9 cellular contexts compared by ENCODE assay signal in genomic region chr7:74217455-74218342, GRCh38. TPM values are rescaled to one million over a fixed set of nuclear protein-coding genes. Genes with fewer than 3 reads are reported as not detected.
DNase-seq lines count a peak whose midpoint lies in the region; ATAC-seq and TF ChIP-seq lines count a peak whose summit lies in the region.
"Had no signal": no experiment of that assay in that cellular context is flagged by ENCODE, and none has a peak within 500 bp of the region (broad histone marks: within the 10 kb centered on the region; RNA-seq: fewer than 3 reads in every experiment).

No MANE protein-coding gene starts in this region.

- peaks cover 7% of the 10 kb centered on the region; the same call in 1 of the 2 replicates for H3K9me3 ChIP-seq in BLaER1
- H3K9me3 ChIP-seq in colonic mucosa: no peaks in the 10 kb centered on the region
- H3K9me3 ChIP-seq: SJSA1 had no signal

- H3K4me1 ChIP-seq in BLaER1 (peaks cover 88% of the 10 kb centered on the region), colonic mucosa (no peaks in the 10 kb centered on the region)
- H3K4me1 ChIP-seq: SJSA1 had no signal

- H3K4me3 Mint-ChIP-seq in activated T-helper 2 cell treated with anti-CD3 and anti-CD28 coated beads, Interferon-gamma antibody, Interleukin-2, Interleukin-4, amounts not matched to agents 10 μg/mL and 5 μg/mL and 100 μg/mL, durations not matched to agents 14 hours and 24 hours and 36 hours (ENCODE audit: low read depth): peak overlapping the region; percentile 33

- peak overlapping the region; percentile 79 for H3K27ac Mint-ChIP-seq in activated T-helper 2 cell treated with anti-CD3 and anti-CD28 coated beads, Interferon-gamma antibody, Interleukin-2, Interleukin-4, amounts not matched to agents 10 μg/mL and 5 μg/mL and 100 μg/mL, durations not matched to agents 14 hours and 24 hours and 36 hours

- H3K4me3 ChIP-seq in BLaER1: peak overlapping the region; percentile 57
- no peak overlapping the region for H3K4me3 ChIP-seq in HL-60 (replicated peaks; ENCODE audit: insufficient read depth, low read length)
- H3K4me3 ChIP-seq in colonic mucosa: no peak overlapping the region
- H3K4me3 ChIP-seq: SJSA1 had no signal

- H3K36me3 Mint-ChIP-seq in activated T-helper 2 cell treated with anti-CD3 and anti-CD28 coated beads, Interferon-gamma antibody, Interleukin-2, Interleukin-4, amounts not matched to agents 10 μg/mL and 5 μg/mL and 100 μg/mL, durations not matched to agents 14 hours and 24 hours and 36 hours (ENCODE audit: low read depth): peaks cover 16% of the 10 kb centered on the region

- H3K27me3 Mint-ChIP-seq in activated T-helper 2 cell treated with anti-CD3 and anti-CD28 coated beads, Interferon-gamma antibody, Interleukin-2, Interleukin-4, amounts not matched to agents 10 μg/mL and 5 μg/mL and 100 μg/mL, durations not matched to agents 14 hours and 24 hours and 36 hours (ENCODE audit: low read depth): no peaks in the 10 kb centered on the region

- no peaks in the 10 kb centered on the region for H3K27me3 ChIP-seq in BLaER1
- H3K27me3 ChIP-seq in HL-60 (ENCODE audit: insufficient read depth, poor library complexity, severe bottlenecking): no peaks in the 10 kb centered on the region
- H3K27me3 ChIP-seq in colonic mucosa: no peaks in the 10 kb centered on the region
- H3K27me3 ChIP-seq: SJSA1 had no signal

- peaks cover 21% of the 10 kb centered on the region for H3K4me1 Mint-ChIP-seq in activated T-helper 2 cell treated with anti-CD3 and anti-CD28 coated beads, Interferon-gamma antibody, Interleukin-2, Interleukin-4, amounts not matched to agents 10 μg/mL and 5 μg/mL and 100 μg/mL, durations not matched to agents 14 hours and 24 hours and 36 hours (ENCODE audit: low read depth)

- H3K9me3 Mint-ChIP-seq in activated T-helper 2 cell treated with anti-CD3 and anti-CD28 coated beads, Interferon-gamma antibody, Interleukin-2, Interleukin-4, amounts not matched to agents 10 μg/mL and 5 μg/mL and 100 μg/mL, durations not matched to agents 14 hours and 24 hours and 36 hours: no peaks in the 10 kb centered on the region

- no peaks in the 10 kb centered on the region for H4K20me1 ChIP-seq in BLaER1

- ATAC-seq in GM19351 (IDR thresholded peaks at IDR 0.05; ENCODE audit: unreplicated experiment): peak; percentile 63
- ATAC-seq in HG03159 (IDR thresholded peaks at IDR 0.05; ENCODE audit: unreplicated experiment): no peak

- H3K36me3 ChIP-seq in BLaER1 (peaks cover 77% of the 10 kb centered on the region), colonic mucosa (no peaks in the 10 kb centered on the region)
- H3K36me3 ChIP-seq: SJSA1 had no signal

- peak in 1 of 2 experiments; percentile 94 for DNase-seq in HL-60 (ENCODE audit: low read depth in 1 of 2, low spot score in 1 of 2)
- DNase-seq in activated T-helper 2 cell treated with anti-CD3 and anti-CD28 coated beads, Interferon-gamma antibody, Interleukin-2, Interleukin-4, amounts not matched to agents 10 μg/mL and 5 μg/mL and 100 μg/mL, durations not matched to agents 14 hours and 24 hours and 36 hours (ENCODE audit: low spot score): peak; percentile 22
- no peak for DNase-seq in colonic mucosa
- DNase-seq in foreskin melanocyte: no peak
- DNase-seq in stimulated activated CD4-positive, alpha-beta T cell treated with anti-CD3 and anti-CD28 coated beads, Interleukin-2, amount 100 ng/mL, for 24 hours: no peak

- H3K4me2 ChIP-seq in BLaER1: peak overlapping the region; percentile 91

- intact Hi-C loops in activated T-helper 2 cell treated with anti-CD3 and anti-CD28 coated beads, Interferon-gamma antibody, Interleukin-2, Interleukin-4, amounts not matched to agents 10 μg/mL and 5 μg/mL and 100 μg/mL, durations not matched to agents 14 hours and 24 hours and 36 hours (cut with micrococcal nuclease): no loop called here
- intact Hi-C loops in colonic mucosa (cut with DNase I): no loop called here

- H3K27ac ChIP-seq in BLaER1 (peak overlapping the region; percentile 100), HL-60 (replicated peaks) (peak overlapping the region; percentile 91), colonic mucosa (no peak overlapping the region)
- H3K27ac ChIP-seq: SJSA1 had no signal

- no peak for TF ChIP-seq CTCF in HL-60 (IDR thresholded peaks at IDR 0.05; ENCODE audit: insufficient read depth, low read length)
- no peak for TF ChIP-seq CTCF in colonic mucosa (IDR thresholded peaks at IDR 0.05)

- peak overlapping the region; percentile 87 for H3K9ac ChIP-seq in BLaER1
- H3K9ac ChIP-seq in colonic mucosa (ENCODE audit: low read depth in 2 of 2, low read length in 2 of 2): no peak overlapping the region

RNA-seq across cellular contexts. Expression of gene LAT2, which starts 7.9 kb away (rescaled TPM):
- 20.2 and 22.2 TPM in 2 replicates for total RNA-seq in activated T-helper 2 cell treated with anti-CD3 and anti-CD28 coated beads, Interferon-gamma antibody, Interleukin-2, Interleukin-4, amounts not matched to agents 10 μg/mL and 5 μg/mL and 100 μg/mL, durations not matched to agents 14 hours and 24 hours and 36 hours
- 1 to 10 TPM; 3.5 to 4.0 TPM for total RNA-seq in colonic mucosa

RNA-seq across cellular contexts. Expression of gene RFC2, which starts 36.5 kb away (rescaled TPM):
- 82.9 and 85.2 TPM in 2 replicates for total RNA-seq in activated T-helper 2 cell treated with anti-CD3 and anti-CD28 coated beads, Interferon-gamma antibody, Interleukin-2, Interleukin-4, amounts not matched to agents 10 μg/mL and 5 μg/mL and 100 μg/mL, durations not matched to agents 14 hours and 24 hours and 36 hours
- 10 to 100 TPM; 18.5 to 43.8 TPM for total RNA-seq in colonic mucosa

RNA-seq across cellular contexts. Expression of gene EIF4H, which starts 43.5 kb away (rescaled TPM):
- 367 and 372 TPM in 2 replicates for total RNA-seq in activated T-helper 2 cell treated with anti-CD3 and anti-CD28 coated beads, Interferon-gamma antibody, Interleukin-2, Interleukin-4, amounts not matched to agents 10 μg/mL and 5 μg/mL and 100 μg/mL, durations not matched to agents 14 hours and 24 hours and 36 hours
- 100 to 1,000 TPM; 297 to 302 TPM for total RNA-seq in colonic mucosa
